Comparison of ENCODE assay signal across 30 cellular contexts in genomic region chr12:111158992-111159391, GRCh38.
"Had no signal": no experiment of that assay in that cellular context is flagged by ENCODE, and none has a peak within 500 bp of the region (broad histone marks: within the 10 kb centered on the region; RNA-seq: fewer than 3 reads in every experiment).

No MANE protein-coding gene starts in this region.

- DNase-seq: activated CD4-positive, alpha-beta memory T cell treated with anti-CD3 and anti-CD28 coated beads, Interleukin-2, amount 10 ng/mL, durations not matched to agents 7 days and 5 days; activated CD4-positive, alpha-beta T cell treated with anti-CD3 and anti-CD28 coated beads for 1 hour; activated CD4-positive, alpha-beta T cell treated with anti-CD3 and anti-CD28 coated beads for 4 hours; activated CD4-positive, alpha-beta T cell treated with anti-CD3 and anti-CD28 coated beads, Interleukin-2, amount 10 ng/mL, durations not matched to agents 7 days and 5 days; activated CD4-positive, alpha-beta T cell treated with anti-CD3 and anti-CD28 coated beads, Interleukin-2, amount 50 U/mL, for 4 hours; activated CD8-positive, alpha-beta memory T cell treated with anti-CD3 and anti-CD28 coated beads, Interleukin-2, amount 50 U/mL, for 48 hours; activated effector memory CD4-positive, alpha-beta T cell treated with anti-CD3 and anti-CD28 coated beads, Interleukin-2, amount 50 U/mL, for 16 hours; activated naive CD4-positive, alpha-beta T cell treated with anti-CD3 and anti-CD28 coated beads for 36 hours; activated naive CD8-positive, alpha-beta T cell treated with anti-CD3 and anti-CD28 coated beads for 36 hours; activated naive CD8-positive, alpha-beta T cell treated with anti-CD3 and anti-CD28 coated beads, Interleukin-2, amount 50 U/mL, for 24 hours; activated T-cell treated with anti-CD3 and anti-CD28 coated beads for 4 hours; activated T-cell treated with anti-CD3 and anti-CD28 coated beads, Interleukin-2, amount 50 U/mL, for 4 hours; adrenal gland; amygdala; aorta; body of pancreas; caudate nucleus; cortex of kidney; dermis blood vessel endothelial cell; effector CD4-positive, alpha-beta T cell; effector memory CD8-positive, alpha-beta T cell; esophagus squamous epithelium; head of caudate nucleus; T-cell; T-helper 9 cell had no signal

- H3K36me3 Mint-ChIP-seq: activated naive CD4-positive, alpha-beta T cell treated with anti-CD3 and anti-CD28 coated beads, Interleukin-2, amount 50 U/mL, for 24 hours; activated naive CD8-positive, alpha-beta T cell treated with anti-CD3 and anti-CD28 coated beads for 36 hours; T-cell had no signal

- H3K4me1 ChIP-seq: adrenal gland, body of pancreas, esophagus squamous epithelium had no signal

- H3K27me3 Mint-ChIP-seq: activated CD4-positive, alpha-beta T cell treated with anti-CD3 and anti-CD28 coated beads, Interleukin-2, amount 10 ng/mL, durations not matched to agents 7 days and 5 days; activated naive CD8-positive, alpha-beta T cell treated with anti-CD3 and anti-CD28 coated beads for 36 hours; activated naive CD8-positive, alpha-beta T cell treated with anti-CD3 and anti-CD28 coated beads, Interleukin-2, amount 50 U/mL, for 24 hours had no signal

- H3K27me3 ChIP-seq: body of pancreas had no signal

- H3K27ac Mint-ChIP-seq: activated CD4-positive, alpha-beta memory T cell treated with anti-CD3 and anti-CD28 coated beads, Interleukin-2, amount 10 ng/mL, durations not matched to agents 7 days and 5 days; activated CD4-positive, alpha-beta T cell treated with anti-CD3 and anti-CD28 coated beads, Interleukin-2, amount 10 ng/mL, durations not matched to agents 7 days and 5 days; activated naive CD4-positive, alpha-beta T cell treated with anti-CD3 and anti-CD28 coated beads for 36 hours; activated naive CD4-positive, alpha-beta T cell treated with anti-CD3 and anti-CD28 coated beads, Interleukin-2, amount 50 U/mL, for 24 hours; activated naive CD8-positive, alpha-beta T cell treated with anti-CD3 and anti-CD28 coated beads for 36 hours; activated naive CD8-positive, alpha-beta T cell treated with anti-CD3 and anti-CD28 coated beads, Interleukin-2, amount 50 U/mL, for 24 hours; activated T-helper 1 cell treated with anti-CD3 and anti-CD28 coated beads, Interleukin-12 subunit alpha, Interleukin-12 subunit beta, Interleukin-2, Interleukin-4 antibody, amounts not matched to agents 30 ng/mL and 10 ng/mL and 1 ng/mL, durations not matched to agents 14 hours and 24 hours and 36 hours; activated T-helper 2 cell treated with anti-CD3 and anti-CD28 coated beads, Interferon-gamma antibody, Interleukin-2, Interleukin-4, amounts not matched to agents 10 μg/mL and 5 μg/mL and 100 μg/mL, durations not matched to agents 14 hours and 24 hours and 36 hours; effector memory CD8-positive, alpha-beta T cell; T-cell; T-helper 1 cell treated with Interleukin-12 subunit alpha and Interleukin-12 subunit beta and Interleukin-4 antibody, amounts not matched to agents 30 μg/mL and 1 μg/mL, for 36 hours had no signal

- ATAC-seq: activated naive CD8-positive, alpha-beta T cell treated with anti-CD3 and anti-CD28 coated beads, Interleukin-2, amount 50 U/mL, for 24 hours; activated T-cell treated with anti-CD3 and anti-CD28 coated beads, Interleukin-2, amount 50 U/mL, for 4 hours; body of pancreas; effector memory CD8-positive, alpha-beta T cell; T-cell had no signal

- H3K4me3 Mint-ChIP-seq: activated CD4-positive, alpha-beta memory T cell treated with anti-CD3 and anti-CD28 coated beads, Interleukin-2, amount 10 ng/mL, durations not matched to agents 7 days and 5 days; activated CD4-positive, alpha-beta T cell treated with anti-CD3 and anti-CD28 coated beads, Interleukin-2, amount 10 ng/mL, durations not matched to agents 7 days and 5 days; activated naive CD4-positive, alpha-beta T cell treated with anti-CD3 and anti-CD28 coated beads for 36 hours; activated naive CD4-positive, alpha-beta T cell treated with anti-CD3 and anti-CD28 coated beads, Interleukin-2, amount 50 U/mL, for 24 hours; activated naive CD8-positive, alpha-beta T cell treated with anti-CD3 and anti-CD28 coated beads for 36 hours; activated naive CD8-positive, alpha-beta T cell treated with anti-CD3 and anti-CD28 coated beads, Interleukin-2, amount 50 U/mL, for 24 hours; activated T-cell treated with anti-CD3 and anti-CD28 coated beads, Interleukin-2, amount 50 U/mL, for 4 hours; activated T-helper 1 cell treated with anti-CD3 and anti-CD28 coated beads, Interleukin-12 subunit alpha, Interleukin-12 subunit beta, Interleukin-2, Interleukin-4 antibody, amounts not matched to agents 30 ng/mL and 10 ng/mL and 1 ng/mL, durations not matched to agents 14 hours and 24 hours and 36 hours; effector memory CD8-positive, alpha-beta T cell; T-cell; T-helper 1 cell treated with Interleukin-12 subunit alpha and Interleukin-12 subunit beta and Interleukin-4 antibody, amounts not matched to agents 30 μg/mL and 1 μg/mL, for 36 hours had no signal

- H3K36me3 ChIP-seq: adrenal gland, esophagus squamous epithelium had no signal

- H3K27ac ChIP-seq: adrenal gland, body of pancreas, epithelial cell of prostate, esophagus squamous epithelium had no signal

- H3K4me1 Mint-ChIP-seq: activated CD4-positive, alpha-beta memory T cell treated with anti-CD3 and anti-CD28 coated beads, Interleukin-2, amount 10 ng/mL, durations not matched to agents 7 days and 5 days; activated CD4-positive, alpha-beta T cell treated with anti-CD3 and anti-CD28 coated beads, Interleukin-2, amount 10 ng/mL, durations not matched to agents 7 days and 5 days; activated naive CD4-positive, alpha-beta T cell treated with anti-CD3 and anti-CD28 coated beads, Interleukin-2, amount 50 U/mL, for 24 hours; activated naive CD8-positive, alpha-beta T cell treated with anti-CD3 and anti-CD28 coated beads for 36 hours; activated naive CD8-positive, alpha-beta T cell treated with anti-CD3 and anti-CD28 coated beads, Interleukin-2, amount 50 U/mL, for 24 hours; T-cell had no signal

- H3K4me3 ChIP-seq: adrenal gland, body of pancreas, esophagus squamous epithelium had no signal

- H3K9me3 ChIP-seq: adrenal gland, body of pancreas, esophagus squamous epithelium had no signal

- H3K9me3 Mint-ChIP-seq: activated CD4-positive, alpha-beta memory T cell treated with anti-CD3 and anti-CD28 coated beads, Interleukin-2, amount 10 ng/mL, durations not matched to agents 7 days and 5 days; activated CD4-positive, alpha-beta T cell treated with anti-CD3 and anti-CD28 coated beads, Interleukin-2, amount 10 ng/mL, durations not matched to agents 7 days and 5 days; activated naive CD4-positive, alpha-beta T cell treated with anti-CD3 and anti-CD28 coated beads for 36 hours; activated naive CD4-positive, alpha-beta T cell treated with anti-CD3 and anti-CD28 coated beads, Interleukin-2, amount 50 U/mL, for 24 hours; activated naive CD8-positive, alpha-beta T cell treated with anti-CD3 and anti-CD28 coated beads for 36 hours; activated naive CD8-positive, alpha-beta T cell treated with anti-CD3 and anti-CD28 coated beads, Interleukin-2, amount 50 U/mL, for 24 hours; activated T-cell treated with anti-CD3 and anti-CD28 coated beads, Interleukin-2, amount 50 U/mL, for 4 hours; activated T-helper 1 cell treated with anti-CD3 and anti-CD28 coated beads, Interleukin-12 subunit alpha, Interleukin-12 subunit beta, Interleukin-2, Interleukin-4 antibody, amounts not matched to agents 30 ng/mL and 10 ng/mL and 1 ng/mL, durations not matched to agents 14 hours and 24 hours and 36 hours; activated T-helper 2 cell treated with anti-CD3 and anti-CD28 coated beads, Interferon-gamma antibody, Interleukin-2, Interleukin-4, amounts not matched to agents 10 μg/mL and 5 μg/mL and 100 μg/mL, durations not matched to agents 14 hours and 24 hours and 36 hours; effector memory CD8-positive, alpha-beta T cell; T-cell; T-helper 1 cell treated with Interleukin-12 subunit alpha and Interleukin-12 subunit beta and Interleukin-4 antibody, amounts not matched to agents 30 μg/mL and 1 μg/mL, for 36 hours had no signal
